20 cellular contexts compared by ENCODE assay signal in genomic region chr2:62991605-62992004, GRCh38. TPM values are rescaled to one million over a fixed set of nuclear protein-coding genes. Genes with fewer than 3 reads are reported as not detected.
A peak's percentile ranks its signal among the peaks of the same experiment; 100 is the strongest.
DNase-seq lines count a peak whose midpoint lies in the region; ATAC-seq and TF ChIP-seq lines count a peak whose summit lies in the region.
"Had no signal": no experiment of that assay in that cellular context is flagged by ENCODE, and none has a peak within 500 bp of the region (broad histone marks: within the 10 kb centered on the region; RNA-seq: fewer than 3 reads in every experiment).

No MANE protein-coding gene starts in this region.

- no peak overlapping the region for H3K4ac ChIP-seq in neuronal stem cell (ENCODE audit: low read length)

- no peak overlapping the region for H2BK120ac ChIP-seq in neuronal stem cell (ENCODE audit: low read depth, low read length)

- no peak overlapping the region for H3K23ac ChIP-seq in neuronal stem cell (ENCODE audit: low read depth, low read length, poor library complexity)

- H4K8ac ChIP-seq in neuronal stem cell (ENCODE audit: low read depth, low read length) = no peak overlapping the region

- CTCF ChIA-PET in WTC11 (lab: Charles Lee) = no interaction called here

- H3K4me3 Mint-ChIP-seq in WTC11 (no peak overlapping the region), chondrocyte (ENCODE audit: unreplicated experiment) (no peak overlapping the region)
- H3K4me3 Mint-ChIP-seq in activated T-cell treated with anti-CD3 and anti-CD28 coated beads, Interleukin-2, amount 50 U/mL, for 4 hours = no peak overlapping the region
- H3K4me3 Mint-ChIP-seq: CD14-positive monocyte; CD8-positive, alpha-beta T cell; HFFc6 had no signal

- H3K27ac ChIP-seq in neuronal stem cell (replicated peaks; ENCODE audit: low read length) = peak overlapping the region; percentile 22
- H3K27ac ChIP-seq: BLaER1 had no signal

- no peaks in the 10 kb centered on the region for H3K9me3 ChIP-seq in neuronal stem cell (replicated peaks in 1 of 2; ENCODE audit: control insufficient read depth in 2 of 2, insufficient read depth in 1 of 2, low read depth in 1 of 2, low read length in 2 of 2)
- H3K9me3 ChIP-seq: BLaER1 had no signal

- H2BK12ac ChIP-seq in neuronal stem cell (ENCODE audit: low read length) = no peak overlapping the region

- peaks cover 4% of the 10 kb centered on the region; the same call in 1 of the 2 replicates for H3K36me3 Mint-ChIP-seq in WTC11
- peaks cover 3% of the 10 kb centered on the region for H3K36me3 Mint-ChIP-seq in chondrocyte (ENCODE audit: low read depth)
- peaks cover 23% of the 10 kb centered on the region for H3K36me3 Mint-ChIP-seq in activated T-cell treated with anti-CD3 and anti-CD28 coated beads, Interleukin-2, amount 50 U/mL, for 4 hours (ENCODE audit: insufficient read depth)

- no peak for DNase-seq in WTC11 (ENCODE audit: low spot score)
- peak; percentile 48 to 51 for DNase-seq in dermis microvascular lymphatic vessel endothelial cell (ENCODE audit: low read depth in 2 of 2)
- DNase-seq in lung microvascular endothelial cell (ENCODE audit: low read depth in 2 of 2) = peak; percentile 5 to 61
- no peak for DNase-seq in neuronal stem cell (ENCODE audit: low spot score)
- no peak for DNase-seq in chondrocyte (ENCODE audit: low spot score)
- no peak for DNase-seq in central memory CD4-positive, alpha-beta T cell
- DNase-seq in activated T-cell treated with anti-CD3 and anti-CD28 coated beads, Interleukin-2, amount 50 U/mL, for 4 hours = no peak
- no peak for DNase-seq in NCI-H1930 (lab: John Stamatoyannopoulos, UW)
- DNase-seq: 8988T; Calu3; CD8-positive, alpha-beta T cell; DMS79 treated with DMSO at 0.1 percent for 48 hours; GF-D8; GOT3; H7; HFFc6 had no signal

- no peaks in the 10 kb centered on the region for H3K79me1 ChIP-seq in neuronal stem cell (ENCODE audit: low read depth, low read length)

- POLR2A ChIA-PET in WTC11 (lab: Charles Lee) = no interaction called here

- no peak overlapping the region for H3K18ac ChIP-seq in neuronal stem cell (ENCODE audit: low read length)

- H3K14ac ChIP-seq in neuronal stem cell (ENCODE audit: low read length) = no peak overlapping the region

- no peaks in the 10 kb centered on the region for H3K27me3 ChIP-seq in neuronal stem cell (ENCODE audit: control insufficient read depth in 3 of 3, insufficient read depth in 3 of 3, low read depth in 1 of 3, low read length in 3 of 3)
- H3K27me3 ChIP-seq: BLaER1 had no signal

- no peak overlapping the region for H2AK5ac ChIP-seq in neuronal stem cell (ENCODE audit: low read depth, low read length)

- peaks cover 3 to 23% of the 10 kb centered on the region in 2 donors for H3K4me1 ChIP-seq in neuronal stem cell (ENCODE audit: control insufficient read depth in 2 of 2, insufficient read depth in 1 of 2, low read depth in 1 of 2, low read length in 2 of 2)
- H3K4me1 ChIP-seq: BLaER1 had no signal

- peaks cover 0 to 11% of the 10 kb centered on the region in 2 donors for H3K36me3 ChIP-seq in neuronal stem cell (replicated peaks in 1 of 2; ENCODE audit: control insufficient read depth in 2 of 2, insufficient read depth in 2 of 2, low read length in 2 of 2)

- no peak overlapping the region for H2BK5ac ChIP-seq in neuronal stem cell (ENCODE audit: low read length)

- 0 out of 2 replicates have a peak overlapping the region, but pooled peaks have one; percentile 44 for H3K27ac Mint-ChIP-seq in WTC11
- H3K27ac Mint-ChIP-seq in chondrocyte (ENCODE audit: unreplicated experiment) = no peak overlapping the region
- H3K27ac Mint-ChIP-seq: CD14-positive monocyte; CD8-positive, alpha-beta T cell; HFFc6 had no signal

- H3K9me3 Mint-ChIP-seq in WTC11 (no peaks in the 10 kb centered on the region), chondrocyte (ENCODE audit: low read depth) (no peaks in the 10 kb centered on the region)
- no peaks in the 10 kb centered on the region for H3K9me3 Mint-ChIP-seq in activated T-cell treated with anti-CD3 and anti-CD28 coated beads, Interleukin-2, amount 50 U/mL, for 4 hours
- H3K9me3 Mint-ChIP-seq: CD8-positive, alpha-beta T cell; HFFc6 had no signal

- WGBS in neuronal stem cell (ENCODE audit: extremely low coverage in 2 of 2, insufficient read length in 2 of 2, insufficient replicate concordance in 1 of 2), 2 donors = no CpG with 5 or more reads among the region's 3 CpGs

- peak overlapping the region; percentile 18 for H3K4me2 ChIP-seq in neuronal stem cell (ENCODE audit: insufficient read depth, low read length, poor library complexity, severe bottlenecking)
- H3K4me2 ChIP-seq: BLaER1 had no signal

- no peak overlapping the region for H3K9ac ChIP-seq in neuronal stem cell (ENCODE audit: low read depth, low read length, poor library complexity)
- H3K9ac ChIP-seq: BLaER1 had no signal

- H3K4me1 Mint-ChIP-seq in WTC11 (no peaks in the 10 kb centered on the region), chondrocyte (ENCODE audit: low read depth) (no peaks in the 10 kb centered on the region)
- H3K4me1 Mint-ChIP-seq in activated T-cell treated with anti-CD3 and anti-CD28 coated beads, Interleukin-2, amount 50 U/mL, for 4 hours (ENCODE audit: low read depth) = no peaks in the 10 kb centered on the region

- no peak overlapping the region for H4K91ac ChIP-seq in neuronal stem cell (ENCODE audit: low read depth, low read length, poor library complexity)

- H3K27me3 Mint-ChIP-seq in WTC11 (ENCODE audit: low read depth) (no peaks in the 10 kb centered on the region), chondrocyte (ENCODE audit: low read depth) (no peaks in the 10 kb centered on the region)
- no peaks in the 10 kb centered on the region for H3K27me3 Mint-ChIP-seq in activated T-cell treated with anti-CD3 and anti-CD28 coated beads, Interleukin-2, amount 50 U/mL, for 4 hours (ENCODE audit: low read depth)

- H3K4me3 ChIP-seq in neuronal stem cell (ENCODE audit: low read length in 2 of 2) = no peak overlapping the region
- H3K4me3 ChIP-seq: BLaER1 had no signal

- H2BK15ac ChIP-seq in neuronal stem cell (ENCODE audit: low read length) = no peak overlapping the region

- no peak for ATAC-seq in WTC11
- no peak for ATAC-seq in activated T-cell treated with anti-CD3 and anti-CD28 coated beads, Interleukin-2, amount 50 U/mL, for 4 hours
- ATAC-seq: CD8-positive, alpha-beta T cell; HCT116 had no signal

- TF ChIP-seq CTCF in WTC11 (IDR thresholded peaks at IDR 0.05) (no peak), chondrocyte (IDR thresholded peaks at IDR 0.05) (no peak)

- H2AFZ ChIP-seq in neuronal stem cell (ENCODE audit: low read length) = peak overlapping the region; percentile 73

TF ChIP-seq in WTC11, 78 proteins besides CTCF, POLR2A, EP300 and RAD21:
- TF ChIP-seq NR2C2 (CRISPR knock-in tag; IDR thresholded peaks at IDR 0.05) (no peak), IRF1 (CRISPR knock-in tag; IDR thresholded peaks at IDR 0.05) (no peak), STAT6 (CRISPR knock-in tag; conservative IDR thresholded peaks at IDR 0.05; ENCODE audit: low read depth) (no peak)

RNA-seq across cellular contexts. Expression of gene OTX1, which starts 59.0 kb away (rescaled TPM):
- total RNA-seq in WTC11 (2021) (0.90 to 1.6 TPM (median 1.2 TPM) in 3 replicates), dermis microvascular lymphatic vessel endothelial cell (under 0.01 TPM in 1 of 2 replicates, not detected in the other), lung microvascular endothelial cell (under 0.01 TPM in 1 of 2 replicates, not detected in the other), chondrocyte (0.10 to 0.53 TPM in 2 of 3 replicates, not detected in the other)
- 10.3 TPM for polyA plus RNA-seq in neuronal stem cell (2013, experiment 1 of 2)
- 10.4 TPM for polyA plus RNA-seq in neuronal stem cell (2013, experiment 2 of 2)
- not detected for total RNA-seq in activated T-cell treated with anti-CD3 and anti-CD28 coated beads, Interleukin-2, amount 50 U/mL, for 4 hours
- total RNA-seq: CD8-positive, alpha-beta T cell had no signal
- polyA plus RNA-seq: AG04450, CD14-positive monocyte had no signal

Comparison
In these comparisons a context has a peak if more than half of its experiments do, and no peak if none do; other contexts are left out.
1. DNase-seq: peak in dermis microvascular lymphatic vessel endothelial cell (2 of 2) and lung microvascular endothelial cell (2 of 2); none in WTC11 (single experiment), neuronal stem cell (single experiment), chondrocyte (single experiment), central memory CD4-positive, alpha-beta T cell (single experiment), activated T-cell treated with anti-CD3 and anti-CD28 coated beads, Interleukin-2, amount 50 U/mL, for 4 hours (single experiment) and NCI-H1930 (0 of 2).